Comparison of ENCODE assay signal across 11 cellular contexts in genomic region chr3:71441217-71441924, GRCh38.
A peak's percentile ranks its signal among the peaks of the same experiment; 100 is the strongest.
DNase-seq lines count a peak whose midpoint lies in the region; TF ChIP-seq lines count a peak whose summit lies in the region.
"Had no signal": no experiment of that assay in that cellular context is flagged by ENCODE, and none has a peak within 500 bp of the region (broad histone marks: within the 10 kb centered on the region; RNA-seq: fewer than 3 reads in every experiment).

No MANE protein-coding gene starts in this region.

- H4K8ac ChIP-seq in H9 (replicated peaks; ENCODE audit: insufficient read length, low read depth, low read length), result no peak overlapping the region
- no peak overlapping the region for H4K8ac ChIP-seq in mesendoderm (ENCODE audit: low read depth, low read length)

- H2AK5ac ChIP-seq in H9 (ENCODE audit: insufficient read length, low read length) (no peak overlapping the region), mesendoderm (ENCODE audit: low read length) (no peak overlapping the region)

- H3K4me3 ChIP-seq in BLaER1, result no peak overlapping the region
- H3K4me3 ChIP-seq in SK-N-SH (ENCODE audit: low read depth in 2 of 2, low read length in 1 of 2), result no peak overlapping the region
- no peak overlapping the region for H3K4me3 ChIP-seq in mesendoderm (ENCODE audit: low read length)
- H3K4me3 ChIP-seq: tibial nerve had no signal

- no peak overlapping the region for H2BK120ac ChIP-seq in H9 (ENCODE audit: low read depth, low read length, poor library complexity, severe bottlenecking)
- H2BK120ac ChIP-seq in mesendoderm (ENCODE audit: low read depth, low read length), result no peak overlapping the region

- peaks cover 2% of the 10 kb centered on the region in 3 experiments; a peak in 6 of 7 replicates for H3K36me3 Mint-ChIP-seq in H9 (ENCODE audit: insufficient read depth in 1 of 3, low read depth in 3 of 3)
- peaks cover 28% of the 10 kb centered on the region for H3K36me3 Mint-ChIP-seq in activated naive CD8-positive, alpha-beta T cell treated with anti-CD3 and anti-CD28 coated beads for 36 hours

- H2AFZ ChIP-seq in H9 (ENCODE audit: low read length), result no peak overlapping the region
- no peak overlapping the region for H2AFZ ChIP-seq in SK-N-SH (ENCODE audit: low read depth)

- H3K56ac ChIP-seq in H9 (ENCODE audit: insufficient read length, low read depth, low read length) (no peak overlapping the region), mesendoderm (ENCODE audit: low read length) (no peak overlapping the region)

- no peak overlapping the region for H2BK15ac ChIP-seq in H9 (ENCODE audit: low read depth, low read length)
- H2BK15ac ChIP-seq in mesendoderm (replicated peaks; ENCODE audit: low read depth), result no peak overlapping the region

- no peaks in the 10 kb centered on the region for H3K36me3 ChIP-seq in BLaER1
- H3K36me3 ChIP-seq in SK-N-SH (replicated peaks in 1 of 2; ENCODE audit: control insufficient read depth in 1 of 2, insufficient read depth in 2 of 2, low read length in 1 of 2), result no peaks in the 10 kb centered on the region
- no peaks in the 10 kb centered on the region for H3K36me3 ChIP-seq in mesendoderm (ENCODE audit: control insufficient read depth, insufficient read depth, low read length)
- H3K36me3 ChIP-seq: tibial nerve had no signal

- H3K27me3 Mint-ChIP-seq in H9 (ENCODE audit: low read depth), result no peaks in the 10 kb centered on the region
- H3K27me3 Mint-ChIP-seq in activated naive CD8-positive, alpha-beta T cell treated with anti-CD3 and anti-CD28 coated beads for 36 hours, result no peaks in the 10 kb centered on the region

- no peak for TF ChIP-seq CTCF in H9 (conservative IDR thresholded peaks at IDR 0.05)
- no peak for TF ChIP-seq CTCF in SK-N-SH (IDR thresholded peaks at IDR 0.05)

- H4K5ac ChIP-seq in H9 (ENCODE audit: insufficient read length, low read depth, low read length), result no peak overlapping the region
- H4K5ac ChIP-seq in mesendoderm (ENCODE audit: low read length), result no peak overlapping the region

- no peak overlapping the region for H3K14ac ChIP-seq in H9 (ENCODE audit: insufficient read depth, low read length)

- no peak overlapping the region for H2BK20ac ChIP-seq in H9 (ENCODE audit: low read depth, low read length, poor library complexity, severe bottlenecking)

- H3K4ac ChIP-seq in H9 (ENCODE audit: low read depth, low read length) (no peak overlapping the region), mesendoderm (ENCODE audit: low read depth, low read length) (no peak overlapping the region)

- H3K9ac ChIP-seq in BLaER1, result peak overlapping the region; percentile 58
- H3K9ac ChIP-seq in H9 (ENCODE audit: extremely low read depth, insufficient read length, low read length), result no peak overlapping the region
- H3K9ac ChIP-seq in SK-N-SH, result no peak overlapping the region
- no peak overlapping the region for H3K9ac ChIP-seq in mesendoderm (ENCODE audit: low read length)

- CTCF ChIA-PET in SK-N-SH (lab: Yijun Ruan, JAX), result no interaction called here

- DNase-seq in H9 (no peak), medulla oblongata (ENCODE audit: extremely low spot score) (peak; percentile 61), SK-N-SH (no peak), G401 (ENCODE audit: low spot score) (no peak), mesendoderm (no peak), NCI-H345 (lab: John Stamatoyannopoulos, UW) (no peak)
- no peak for DNase-seq in activated naive CD8-positive, alpha-beta T cell treated with anti-CD3 and anti-CD28 coated beads for 36 hours
- DNase-seq: left colon; stimulated activated CD4-positive, alpha-beta T cell treated with anti-CD3 and anti-CD28 coated beads, Interleukin-4, amount 100 ng/mL, for 4 hours had no signal

- H3K27ac ChIP-seq in BLaER1 (peak overlapping the region; percentile 92), H9 (ENCODE audit: insufficient read length, low read depth, low read length) (no peak overlapping the region), SK-N-SH (ENCODE audit: low read depth in 2 of 2, low read length in 1 of 2) (no peak overlapping the region), mesendoderm (ENCODE audit: low read depth, low read length) (no peak overlapping the region)

- H3K79me1 ChIP-seq in H9 (ENCODE audit: insufficient read depth, low read depth, low read length, poor library complexity, severe bottlenecking) (no peaks in the 10 kb centered on the region), mesendoderm (ENCODE audit: low read length) (no peaks in the 10 kb centered on the region)

- H4K20me1 ChIP-seq in BLaER1 (no peaks in the 10 kb centered on the region), H9 (ENCODE audit: control insufficient read depth, insufficient read depth, insufficient read length) (no peaks in the 10 kb centered on the region), SK-N-SH (ENCODE audit: insufficient read depth) (no peaks in the 10 kb centered on the region)

- H3K79me2 ChIP-seq in H9 (ENCODE audit: insufficient read depth, low read length) (no peaks in the 10 kb centered on the region), SK-N-SH (ENCODE audit: insufficient read depth) (peaks cover 91% of the 10 kb centered on the region), mesendoderm (ENCODE audit: control insufficient read depth, insufficient read depth, low read length) (no peaks in the 10 kb centered on the region)

- H2BK5ac ChIP-seq in H9 (ENCODE audit: insufficient read length, low read length) (no peak overlapping the region), mesendoderm (ENCODE audit: low read length) (no peak overlapping the region)

- H3K4me1 Mint-ChIP-seq in H9, result peaks cover 12 to 20% of the 10 kb centered on the region in 2 experiments
- peaks cover 90% of the 10 kb centered on the region for H3K4me1 Mint-ChIP-seq in activated naive CD8-positive, alpha-beta T cell treated with anti-CD3 and anti-CD28 coated beads for 36 hours

- H3K4me1 ChIP-seq in BLaER1 (peaks cover 95% of the 10 kb centered on the region), H9 (ENCODE audit: insufficient read depth, low read length) (no peaks in the 10 kb centered on the region), SK-N-SH (ENCODE audit: control insufficient read depth in 1 of 2, insufficient read depth in 2 of 2, low read depth in 1 of 2, low read length in 1 of 2) (peaks cover 13 to 38% of the 10 kb centered on the region in 2 experiments), mesendoderm (ENCODE audit: control insufficient read depth, low read depth, low read length) (no peaks in the 10 kb centered on the region)

- no peak overlapping the region for H3K4me3 Mint-ChIP-seq in H9
- H3K4me3 Mint-ChIP-seq in activated naive CD8-positive, alpha-beta T cell treated with anti-CD3 and anti-CD28 coated beads for 36 hours, result peak overlapping the region; percentile 57

- no peaks in the 10 kb centered on the region for H3K23me2 ChIP-seq in H9 (ENCODE audit: insufficient read length, low read depth, low read length, poor library complexity, severe bottlenecking)

- TF ChIP-seq EP300 in SK-N-SH (IDR thresholded peaks at IDR 0.05; ENCODE audit: borderline replicate concordance in 1 of 2, low read depth in 1 of 2, low read length in 1 of 2), result no peak

- peak overlapping the region; percentile 17 for H3K18ac ChIP-seq in H9 (ENCODE audit: insufficient read length, low read depth, low read length)
- H3K18ac ChIP-seq in mesendoderm (ENCODE audit: low read length), result no peak overlapping the region

- H3K27me3 ChIP-seq in BLaER1 (no peaks in the 10 kb centered on the region), H9 (ENCODE audit: insufficient read depth, low read length) (no peaks in the 10 kb centered on the region), SK-N-SH (ENCODE audit: insufficient read depth) (no peaks in the 10 kb centered on the region), mesendoderm (ENCODE audit: insufficient read depth, low read length, poor library complexity) (no peaks in the 10 kb centered on the region)
- H3K27me3 ChIP-seq: tibial nerve had no signal

- H3K27ac Mint-ChIP-seq in H9, result no peak overlapping the region; a peak in 1 of 7 replicates
- peak overlapping the region; percentile 98 for H3K27ac Mint-ChIP-seq in activated naive CD8-positive, alpha-beta T cell treated with anti-CD3 and anti-CD28 coated beads for 36 hours

- WGBS in H9 (ENCODE audit: extremely low coverage, insufficient read length, low lambda C conversion rate), result no CpG with 5 or more reads among the region's 9 CpGs
- 89% methylated on average over 5 of the region's 9 CpGs for WGBS in SK-N-SH (ENCODE audit: low lambda C conversion rate)
- WGBS in mesendoderm (ENCODE audit: extremely low coverage, insufficient coverage, low lambda C conversion rate), result no CpG with 5 or more reads among the region's 9 CpGs

- peak overlapping the region; percentile 86 for H3K4me2 ChIP-seq in BLaER1
- no peak overlapping the region for H3K4me2 ChIP-seq in H9 (ENCODE audit: insufficient read depth, insufficient read length, low read length)
- no peak overlapping the region for H3K4me2 ChIP-seq in SK-N-SH
- H3K4me2 ChIP-seq in mesendoderm (ENCODE audit: low read length), result no peak overlapping the region

- H3K9me3 ChIP-seq in BLaER1 (no peaks in the 10 kb centered on the region), H9 (ENCODE audit: control insufficient read depth, low read depth, low read length) (no peaks in the 10 kb centered on the region), SK-N-SH (no peaks in the 10 kb centered on the region)
- H3K9me3 ChIP-seq: tibial nerve had no signal

- peaks cover 1% of the 10 kb centered on the region in 2 experiments; a peak in 3 of 5 replicates for H3K9me3 Mint-ChIP-seq in H9
- peaks cover 6% of the 10 kb centered on the region for H3K9me3 Mint-ChIP-seq in activated naive CD8-positive, alpha-beta T cell treated with anti-CD3 and anti-CD28 coated beads for 36 hours

- POLR2A ChIA-PET in SK-N-SH (lab: Yijun Ruan, JAX), result no interaction called here

- in situ Hi-C loops in G401 (cut with HindIII; ENCODE audit: low sequenced_read_pairs), result no loop called here

- H2BK12ac ChIP-seq in H9 (ENCODE audit: insufficient read length, low read depth, low read length), result no peak overlapping the region

- H4K91ac ChIP-seq in H9 (ENCODE audit: insufficient read length, low read depth, low read length), result no peak overlapping the region

- no peak overlapping the region for H3T11ph ChIP-seq in H9 (ENCODE audit: low read length)

- H3F3A ChIP-seq in SK-N-SH (replicated peaks; ENCODE audit: insufficient read depth), result peaks cover 21% of the 10 kb centered on the region

- TF ChIP-seq RAD21 in SK-N-SH (IDR thresholded peaks at IDR 0.05; ENCODE audit: low read length), result no peak

- H3K23ac ChIP-seq in H9 (ENCODE audit: insufficient read length, low read depth, low read length) (no peak overlapping the region), mesendoderm (ENCODE audit: low read length) (no peak overlapping the region)

- no peaks in the 10 kb centered on the region for H3K9me2 ChIP-seq in SK-N-SH

TF ChIP-seq in SK-N-SH, 30 proteins besides CTCF, POLR2A, EP300 and RAD21 (continues in another document):
- TF ChIP-seq IRF3 (IDR thresholded peaks at IDR 0.05; ENCODE audit: low read depth, low read length), result no peak
